ENCODE assay signal across 28 cellular contexts in genomic region chr14:76495983-76496382, GRCh38.
"Had no signal": no experiment of that assay in that cellular context is flagged by ENCODE, and none has a peak within 500 bp of the region (broad histone marks: within the 10 kb centered on the region; RNA-seq: fewer than 3 reads in every experiment).

No MANE protein-coding gene starts in this region.

- H3K27me3 Mint-ChIP-seq: activated CD4-positive, alpha-beta T cell treated with anti-CD3 and anti-CD28 coated beads, Interleukin-2, amount 10 ng/mL, durations not matched to agents 24 days and 14 days; activated CD8-positive, alpha-beta T cell treated with anti-CD3 and anti-CD28 coated beads for 36 hours; activated naive CD4-positive, alpha-beta T cell treated with anti-CD3 and anti-CD28 coated beads, Interleukin-2, amount 50 U/mL, for 24 hours had no signal

- H3K4me3 Mint-ChIP-seq: activated CD4-positive, alpha-beta T cell treated with anti-CD3 and anti-CD28 coated beads, Interleukin-2, amount 10 ng/mL, durations not matched to agents 24 days and 14 days; activated CD8-positive, alpha-beta T cell treated with anti-CD3 and anti-CD28 coated beads for 36 hours; activated naive CD4-positive, alpha-beta T cell treated with anti-CD3 and anti-CD28 coated beads, Interleukin-2, amount 50 U/mL, for 24 hours; activated T-cell treated with anti-CD3 and anti-CD28 coated beads, Interleukin-2, amount 50 U/mL, for 24 hours had no signal

- H3K27me3 ChIP-seq: body of pancreas, breast epithelium, MG63, Peyer's patch had no signal

- H3K27ac Mint-ChIP-seq: activated CD4-positive, alpha-beta T cell treated with anti-CD3 and anti-CD28 coated beads, Interleukin-2, amount 10 ng/mL, durations not matched to agents 24 days and 14 days; activated CD8-positive, alpha-beta T cell treated with anti-CD3 and anti-CD28 coated beads for 36 hours; activated naive CD4-positive, alpha-beta T cell treated with anti-CD3 and anti-CD28 coated beads, Interleukin-2, amount 50 U/mL, for 24 hours; activated T-cell treated with anti-CD3 and anti-CD28 coated beads, Interleukin-2, amount 50 U/mL, for 24 hours; activated T-helper 2 cell treated with anti-CD3 and anti-CD28 coated beads, Interferon-gamma antibody, Interleukin-2, Interleukin-4, amounts not matched to agents 10 μg/mL and 5 μg/mL and 100 μg/mL, durations not matched to agents 14 hours and 24 hours and 36 hours had no signal

- H3K27ac ChIP-seq: adrenal gland, body of pancreas, breast epithelium, Peyer's patch, SK-N-MC had no signal

- H3K36me3 ChIP-seq: adrenal gland, breast epithelium, MG63, Peyer's patch had no signal

- H3K36me3 Mint-ChIP-seq: activated naive CD4-positive, alpha-beta T cell treated with anti-CD3 and anti-CD28 coated beads, Interleukin-2, amount 50 U/mL, for 24 hours had no signal

- DNase-seq: activated CD4-positive, alpha-beta T cell treated with anti-CD3 and anti-CD28 coated beads, Interleukin-2, amount 10 ng/mL, durations not matched to agents 24 days and 14 days; activated CD4-positive, alpha-beta T cell treated with anti-CD3 and anti-CD28 coated beads, Interleukin-2, amount 50 U/mL, for 4 hours; activated CD8-positive, alpha-beta T cell treated with anti-CD3 and anti-CD28 coated beads for 36 hours; activated gamma-delta T cell; activated naive CD4-positive, alpha-beta T cell treated with Interleukin-2 at 50 U/mL for 16 hours; activated T-cell treated with anti-CD3 and anti-CD28 coated beads, Interleukin-2, amount 50 U/mL, for 24 hours; adrenal gland; body of pancreas; Kasumi-1; MG63; NCI-H1048; NCI-H1105 treated with DMSO at 0.1 percent for 48 hours; NCI-H1436; NCI-H1694; NCI-H1930; NCI-H2081 treated with DMSO at 0.1 percent for 48 hours; NCI-H345; NCI-H524 treated with DMSO at 0.1 percent for 48 hours; Peyer's patch; RPMI8226; SIG-M5; T1000 had no signal

- H3K4me1 ChIP-seq: adrenal gland, body of pancreas, breast epithelium, Peyer's patch had no signal

- H3K9me3 Mint-ChIP-seq: activated CD4-positive, alpha-beta T cell treated with anti-CD3 and anti-CD28 coated beads, Interleukin-2, amount 10 ng/mL, durations not matched to agents 24 days and 14 days; activated CD8-positive, alpha-beta T cell treated with anti-CD3 and anti-CD28 coated beads for 36 hours; activated naive CD4-positive, alpha-beta T cell treated with anti-CD3 and anti-CD28 coated beads, Interleukin-2, amount 50 U/mL, for 24 hours; activated T-cell treated with anti-CD3 and anti-CD28 coated beads, Interleukin-2, amount 50 U/mL, for 24 hours; activated T-helper 2 cell treated with anti-CD3 and anti-CD28 coated beads, Interferon-gamma antibody, Interleukin-2, Interleukin-4, amounts not matched to agents 10 μg/mL and 5 μg/mL and 100 μg/mL, durations not matched to agents 14 hours and 24 hours and 36 hours had no signal

- H3K4me3 ChIP-seq: adrenal gland, body of pancreas, breast epithelium, MG63, Peyer's patch, SK-N-MC had no signal

- H3K9me3 ChIP-seq: adrenal gland, body of pancreas, breast epithelium, MG63, Peyer's patch had no signal

- FAIRE-seq: astrocyte had no signal

- H3K4me1 Mint-ChIP-seq: activated CD4-positive, alpha-beta T cell treated with anti-CD3 and anti-CD28 coated beads, Interleukin-2, amount 10 ng/mL, durations not matched to agents 24 days and 14 days; activated naive CD4-positive, alpha-beta T cell treated with anti-CD3 and anti-CD28 coated beads, Interleukin-2, amount 50 U/mL, for 24 hours had no signal

- ATAC-seq: activated CD8-positive, alpha-beta T cell treated with anti-CD3 and anti-CD28 coated beads for 36 hours; body of pancreas; Right ventricle myocardium inferior had no signal
